In the genomic region with DNA sequence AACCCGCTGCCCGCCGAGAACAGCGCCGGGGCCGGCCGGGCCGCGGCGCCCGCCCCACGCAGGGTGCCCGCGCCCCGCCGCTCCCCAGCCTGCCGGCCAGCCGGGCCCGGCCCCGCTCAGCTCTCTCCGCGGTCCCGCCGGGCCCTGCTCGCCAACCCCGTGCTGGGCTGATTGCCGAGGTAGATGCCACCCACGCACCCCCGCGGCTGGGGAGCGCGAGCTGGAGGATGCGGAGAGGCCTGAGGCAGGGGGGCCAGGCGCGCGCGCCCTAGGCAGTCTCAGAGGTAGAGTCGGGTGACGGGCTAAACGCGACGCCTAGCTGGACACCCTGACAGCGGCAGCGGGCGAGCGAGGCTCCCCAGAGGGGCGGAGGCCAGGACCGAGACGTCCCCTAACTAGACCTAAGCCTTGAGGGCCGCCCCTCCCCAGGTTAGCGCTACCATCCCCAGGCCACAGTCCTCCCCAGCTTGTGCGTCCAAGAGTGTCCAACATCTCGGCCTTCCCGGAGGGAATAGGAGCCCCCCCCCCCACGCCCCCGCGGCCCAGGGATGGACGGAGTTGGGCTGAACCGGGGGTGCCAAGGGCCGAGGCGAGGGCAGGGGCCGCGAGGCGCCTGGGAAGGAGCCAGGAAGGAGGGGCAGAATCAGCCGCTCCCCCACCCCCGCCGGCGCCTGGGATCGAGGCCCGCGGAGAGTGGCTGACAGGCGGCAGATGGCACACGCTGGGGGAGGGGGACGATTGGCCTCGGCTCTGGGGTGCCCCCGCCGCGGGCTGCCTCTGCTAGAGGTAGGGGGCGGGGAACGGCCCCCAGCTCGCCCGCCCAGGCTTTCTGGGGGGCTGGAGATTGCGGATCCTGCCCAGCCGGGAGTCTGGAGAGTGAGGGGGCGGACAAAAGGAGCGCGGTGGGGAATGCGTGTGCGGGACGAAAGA, we compare ENCODE assay signal across 8 cellular contexts. TPM values are rescaled to one million over a fixed set of nuclear protein-coding genes. Genes with fewer than 3 reads are reported as not detected.
DNase-seq lines count a peak whose midpoint lies in the region; ATAC-seq and TF ChIP-seq lines count a peak whose summit lies in the region.

No MANE protein-coding gene starts in this region.

- WGBS in suprapubic skin: 0% methylated on average over 11 of the region's 90 CpGs

- DNase-seq in EL: peak; percentile 27
- DNase-seq in SJCRH30: peak; percentile 69 to 71
- DNase-seq in effector memory CD4-positive, alpha-beta T cell: no peak
- peak; percentile 35 for DNase-seq in mucosa of gallbladder (ENCODE audit: low spot score)
- peak in 1 of 2 donors; percentile 86 for DNase-seq in suprapubic skin (ENCODE audit: low spot score in 2 of 2)

- TF ChIP-seq EP300 in suprapubic skin (IDR thresholded peaks at IDR 0.05): no peak

- H3K36me3 ChIP-seq in SJCRH30 (no peaks in the 10 kb centered on the region), suprapubic skin (no peaks in the 10 kb centered on the region)
- no peaks in the 10 kb centered on the region for H3K36me3 ChIP-seq in effector memory CD4-positive, alpha-beta T cell (ENCODE audit: control insufficient read depth, insufficient read depth, low read length)

- peak overlapping the region; percentile 73 for H3K27ac ChIP-seq in SJCRH30
- no peak overlapping the region for H3K27ac ChIP-seq in effector memory CD4-positive, alpha-beta T cell (ENCODE audit: insufficient read depth, low read length, poor library complexity, severe bottlenecking)
- peak overlapping the region; percentile 80 for H3K27ac ChIP-seq in suprapubic skin

- peaks cover 13% of the 10 kb centered on the region for H3K4me1 ChIP-seq in SJCRH30
- H3K4me1 ChIP-seq in effector memory CD4-positive, alpha-beta T cell (ENCODE audit: control insufficient read depth, insufficient read depth, low read length, poor library complexity, severe bottlenecking): peaks cover 20% of the 10 kb centered on the region
- peaks cover 44% of the 10 kb centered on the region for H3K4me1 ChIP-seq in suprapubic skin

- TF ChIP-seq CTCF in suprapubic skin (IDR thresholded peaks at IDR 0.05): no peak

- no peak for TF ChIP-seq POLR2A in suprapubic skin (IDR thresholded peaks at IDR 0.05)

- H3K4me3 ChIP-seq in SJCRH30: peak overlapping the region; percentile 96
- peak overlapping the region; percentile 39 for H3K4me3 ChIP-seq in effector memory CD4-positive, alpha-beta T cell (ENCODE audit: insufficient read depth, low read depth, low read length, poor library complexity, severe bottlenecking)
- H3K4me3 ChIP-seq in suprapubic skin: peak overlapping the region; percentile 79

- no peak for ATAC-seq in HG02759 (IDR thresholded peaks at IDR 0.05; ENCODE audit: unreplicated experiment)
- no peak for ATAC-seq in GM19035 (IDR thresholded peaks at IDR 0.05; ENCODE audit: unreplicated experiment)
- ATAC-seq in GM19455 (IDR thresholded peaks at IDR 0.05; ENCODE audit: unreplicated experiment): no peak

- H3K9me3 ChIP-seq in SJCRH30 (replicated peaks) (no peaks in the 10 kb centered on the region), suprapubic skin (no peaks in the 10 kb centered on the region)
- no peaks in the 10 kb centered on the region for H3K9me3 ChIP-seq in effector memory CD4-positive, alpha-beta T cell (ENCODE audit: control insufficient read depth, low read length)

- H3K27me3 ChIP-seq in SJCRH30 (no peaks in the 10 kb centered on the region), suprapubic skin (peaks cover 13% of the 10 kb centered on the region)
- peaks cover 9% of the 10 kb centered on the region for H3K27me3 ChIP-seq in effector memory CD4-positive, alpha-beta T cell (replicated peaks; ENCODE audit: control insufficient read depth, insufficient read depth, low read length, poor library complexity, severe bottlenecking)

RNA-seq across cellular contexts. Expression of a gene that starts 2.6 kb away (rescaled TPM):
- 6.7 and 7.9 TPM in 2 replicates for total RNA-seq in SJCRH30 (2014; rRNA removed; shearing (Covaris generic))
- total RNA-seq in mucosa of gallbladder: 11.0 TPM
- 1 to 10 TPM; 1.3 to 5.3 (median 1.9) TPM for total RNA-seq in suprapubic skin

Comparison
In these comparisons a context has a peak if more than half of its experiments do, and no peak if none do; other contexts are left out.
1. DNase-seq: peak in EL (single experiment), SJCRH30 (2 of 2) and mucosa of gallbladder (single experiment); none in effector memory CD4-positive, alpha-beta T cell (0 of 3).
2. H3K4me3 ChIP-seq: peak in every context shown above with its lines; median percentile 96 in SJCRH30; 79 in suprapubic skin; 39 in effector memory CD4-positive, alpha-beta T cell.